26 cellular contexts compared by ENCODE assay signal in the genomic region with DNA sequence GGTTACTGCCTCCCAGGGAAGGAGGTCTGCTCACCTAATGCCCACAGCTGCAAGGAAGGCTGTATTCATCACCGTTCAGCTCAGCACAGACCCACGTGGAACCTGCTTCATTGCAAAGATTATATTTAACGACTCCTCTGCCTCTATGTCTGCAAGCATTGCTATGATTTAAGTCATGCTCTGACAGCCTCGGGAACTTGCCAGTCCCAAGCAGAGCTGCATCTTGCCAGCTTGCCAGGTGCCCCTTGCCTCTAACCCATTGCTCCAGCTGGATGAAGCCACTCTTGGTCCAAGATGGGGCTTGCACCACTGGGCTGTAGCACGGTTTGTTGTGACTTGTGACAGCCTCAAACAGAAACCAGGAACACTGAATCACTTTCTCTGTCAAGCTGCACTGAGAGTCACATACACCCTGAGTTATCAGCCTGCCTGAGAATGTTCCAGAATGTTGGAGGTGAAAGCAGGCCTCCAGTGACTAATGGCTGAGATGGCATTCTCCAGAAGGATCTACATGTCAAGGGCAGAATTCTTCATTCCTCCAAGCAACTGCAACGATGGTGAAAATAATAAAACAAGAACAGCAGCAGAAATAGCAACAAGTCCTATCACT.
DNase-seq lines count a peak whose midpoint lies in the region; ATAC-seq and TF ChIP-seq lines count a peak whose summit lies in the region.
"Had no signal": no experiment of that assay in that cellular context is flagged by ENCODE, and none has a peak within 500 bp of the region (broad histone marks: within the 10 kb centered on the region; RNA-seq: fewer than 3 reads in every experiment).

No MANE protein-coding gene starts in this region.

- H3K27ac Mint-ChIP-seq in HFFc6, result no peak overlapping the region
- H3K27ac Mint-ChIP-seq in osteocyte (ENCODE audit: unreplicated experiment), result no peak overlapping the region
- H3K27ac Mint-ChIP-seq in endodermal cell, result no peak overlapping the region
- H3K27ac Mint-ChIP-seq in activated CD8-positive, alpha-beta T cell treated with anti-CD3 and anti-CD28 coated beads, Interleukin-2, amount 10 ng/mL, durations not matched to agents 7 days and 5 days, result no peak overlapping the region
- H3K27ac Mint-ChIP-seq: activated naive CD4-positive, alpha-beta T cell treated with anti-CD3 and anti-CD28 coated beads, Interleukin-2, amount 50 U/mL, for 24 hours; effector memory CD8-positive, alpha-beta T cell; naive thymus-derived CD4-positive, alpha-beta T cell; T-cell had no signal

- CTCF ChIA-PET in activated CD8-positive, alpha-beta T cell treated with anti-CD3 and anti-CD28 coated beads, Interleukin-2, amount 10 ng/mL, durations not matched to agents 7 days and 5 days (lab: Charles Lee), result no interaction called here

- 92 to 96% methylated on average over 4 to 6 of the region's 6 CpGs for WGBS in endodermal cell (ENCODE audit: insufficient coverage in 1 of 2, insufficient read length in 1 of 2), 2 experiments

- no peaks in the 10 kb centered on the region for H3K9me3 ChIP-seq in endodermal cell (ENCODE audit: control insufficient read depth, low read length)
- H3K9me3 ChIP-seq: colonic mucosa, left ventricle myocardium inferior, MG63, SJCRH30, upper lobe of right lung had no signal

- H3K27me3 Mint-ChIP-seq in HFFc6 (ENCODE audit: insufficient read depth) (no peaks in the 10 kb centered on the region; the same call in none of the 2 replicates), osteocyte (ENCODE audit: unreplicated experiment) (peaks cover 4% of the 10 kb centered on the region), endodermal cell (ENCODE audit: insufficient read depth) (no peaks in the 10 kb centered on the region)
- H3K27me3 Mint-ChIP-seq in activated CD8-positive, alpha-beta T cell treated with anti-CD3 and anti-CD28 coated beads, Interleukin-2, amount 10 ng/mL, durations not matched to agents 7 days and 5 days (ENCODE audit: low read depth), result peaks cover 12% of the 10 kb centered on the region
- H3K27me3 Mint-ChIP-seq: activated naive CD4-positive, alpha-beta T cell treated with anti-CD3 and anti-CD28 coated beads, Interleukin-2, amount 50 U/mL, for 24 hours; naive thymus-derived CD4-positive, alpha-beta T cell; T-cell had no signal

- H3K4me1 ChIP-seq in endodermal cell (ENCODE audit: control insufficient read depth, insufficient read depth, low read length), result no peaks in the 10 kb centered on the region
- H3K4me1 ChIP-seq: colonic mucosa, left ventricle myocardium inferior, SJCRH30, upper lobe of right lung had no signal

- ATAC-seq in stimulated activated naive CD8-positive, alpha-beta T cell treated with anti-CD3 and anti-CD28 coated beads, Interleukin-15, Interleukin-2, amounts not matched to agents 100 U/mL and 50 U/mL, for 24 hours, result no peak
- ATAC-seq in activated CD8-positive, alpha-beta T cell treated with anti-CD3 and anti-CD28 coated beads, Interleukin-2, amount 10 ng/mL, durations not matched to agents 7 days and 5 days, result no peak
- ATAC-seq: effector memory CD8-positive, alpha-beta T cell; K562; naive thymus-derived CD4-positive, alpha-beta T cell; T-cell; upper lobe of right lung had no signal

- H3K4me1 Mint-ChIP-seq in HFFc6 (ENCODE audit: low read depth) (peaks cover 6% of the 10 kb centered on the region), osteocyte (ENCODE audit: unreplicated experiment) (no peaks in the 10 kb centered on the region), endodermal cell (no peaks in the 10 kb centered on the region)
- H3K4me1 Mint-ChIP-seq in activated CD8-positive, alpha-beta T cell treated with anti-CD3 and anti-CD28 coated beads, Interleukin-2, amount 10 ng/mL, durations not matched to agents 7 days and 5 days (ENCODE audit: low read depth), result peaks cover 3% of the 10 kb centered on the region
- H3K4me1 Mint-ChIP-seq: activated naive CD4-positive, alpha-beta T cell treated with anti-CD3 and anti-CD28 coated beads, Interleukin-2, amount 50 U/mL, for 24 hours; T-cell had no signal

- H3K4me3 Mint-ChIP-seq in HFFc6, result no peak overlapping the region
- H3K4me3 Mint-ChIP-seq in osteocyte (ENCODE audit: unreplicated experiment), result no peak overlapping the region
- no peak overlapping the region for H3K4me3 Mint-ChIP-seq in endodermal cell
- H3K4me3 Mint-ChIP-seq in activated CD8-positive, alpha-beta T cell treated with anti-CD3 and anti-CD28 coated beads, Interleukin-2, amount 10 ng/mL, durations not matched to agents 7 days and 5 days, result no peak overlapping the region
- H3K4me3 Mint-ChIP-seq: activated naive CD4-positive, alpha-beta T cell treated with anti-CD3 and anti-CD28 coated beads, Interleukin-2, amount 50 U/mL, for 24 hours; effector memory CD8-positive, alpha-beta T cell; naive thymus-derived CD4-positive, alpha-beta T cell; T-cell had no signal

- no peak overlapping the region for H3K4me3 ChIP-seq in GM12865 (ENCODE audit: low read depth, low read length)
- H3K4me3 ChIP-seq in endodermal cell (ENCODE audit: low read length), result no peak overlapping the region
- H3K4me3 ChIP-seq: colonic mucosa, K562, left ventricle myocardium inferior, MG63, SJCRH30, smooth muscle cell, upper lobe of right lung had no signal

- H3K9me3 Mint-ChIP-seq in HFFc6, result peaks cover 6% of the 10 kb centered on the region; the same call in 1 of the 2 replicates
- no peaks in the 10 kb centered on the region for H3K9me3 Mint-ChIP-seq in osteocyte (ENCODE audit: unreplicated experiment)
- no peaks in the 10 kb centered on the region for H3K9me3 Mint-ChIP-seq in endodermal cell
- H3K9me3 Mint-ChIP-seq in activated CD8-positive, alpha-beta T cell treated with anti-CD3 and anti-CD28 coated beads, Interleukin-2, amount 10 ng/mL, durations not matched to agents 7 days and 5 days (ENCODE audit: insufficient read depth), result no peaks in the 10 kb centered on the region
- H3K9me3 Mint-ChIP-seq: activated naive CD4-positive, alpha-beta T cell treated with anti-CD3 and anti-CD28 coated beads, Interleukin-2, amount 50 U/mL, for 24 hours; effector memory CD8-positive, alpha-beta T cell; T-cell had no signal

- H3K36me3 ChIP-seq in endodermal cell (ENCODE audit: control insufficient read depth, insufficient read depth, low read length), result no peaks in the 10 kb centered on the region
- H3K36me3 ChIP-seq: colonic mucosa, left ventricle myocardium inferior, MG63, SJCRH30, upper lobe of right lung had no signal

- DNase-seq in GM12865 (ENCODE audit: low read depth) (peak; percentile 22), HFFc6 (peak; percentile 17), ecto neural progenitor cell (ENCODE audit: low spot score) (peak; percentile 24), osteocyte (ENCODE audit: extremely low spot score, unreplicated experiment) (peak; percentile 53), endodermal cell (no peak)
- DNase-seq in stimulated activated naive CD8-positive, alpha-beta T cell treated with anti-CD3 and anti-CD28 coated beads, Interleukin-15, Interleukin-2, amounts not matched to agents 100 U/mL and 50 U/mL, for 24 hours, result no peak
- DNase-seq in activated CD8-positive, alpha-beta T cell treated with anti-CD3 and anti-CD28 coated beads, Interleukin-2, amount 10 ng/mL, durations not matched to agents 7 days and 5 days, result no peak
- DNase-seq: colonic mucosa; DMS79; effector memory CD8-positive, alpha-beta T cell; GF-D8; left ventricle myocardium inferior; MG63; naive thymus-derived CD4-positive, alpha-beta T cell; NCI-H1105 treated with DMSO at 0.1 percent for 48 hours; NCI-H1930; NCI-H2227 treated with DMSO at 0.1 percent for 48 hours; NCI-H526 treated with DMSO at 0.1 percent for 48 hours; SJCRH30; stimulated activated CD4-positive, alpha-beta T cell treated with anti-CD3 and anti-CD28 coated beads, Interleukin-2, amount 100 ng/mL, for 24 hours; T-cell; upper lobe of right lung had no signal

- POLR2A ChIA-PET in activated CD8-positive, alpha-beta T cell treated with anti-CD3 and anti-CD28 coated beads, Interleukin-2, amount 10 ng/mL, durations not matched to agents 7 days and 5 days (lab: Charles Lee), result no interaction called here

- H3K36me3 Mint-ChIP-seq in HFFc6 (ENCODE audit: low read depth), result no peaks in the 10 kb centered on the region
- no peaks in the 10 kb centered on the region for H3K36me3 Mint-ChIP-seq in osteocyte (ENCODE audit: unreplicated experiment)
- no peaks in the 10 kb centered on the region for H3K36me3 Mint-ChIP-seq in endodermal cell (ENCODE audit: low read depth)
- no peaks in the 10 kb centered on the region for H3K36me3 Mint-ChIP-seq in activated CD8-positive, alpha-beta T cell treated with anti-CD3 and anti-CD28 coated beads, Interleukin-2, amount 10 ng/mL, durations not matched to agents 7 days and 5 days (ENCODE audit: low read depth)
- H3K36me3 Mint-ChIP-seq: activated naive CD4-positive, alpha-beta T cell treated with anti-CD3 and anti-CD28 coated beads, Interleukin-2, amount 50 U/mL, for 24 hours; naive thymus-derived CD4-positive, alpha-beta T cell; T-cell had no signal

- H3K27me3 ChIP-seq in endodermal cell (ENCODE audit: control insufficient read depth, insufficient read depth, low read length, poor library complexity, severe bottlenecking), result no peaks in the 10 kb centered on the region
- H3K27me3 ChIP-seq: colonic mucosa, MG63, upper lobe of right lung had no signal

- H3K27ac ChIP-seq in endodermal cell (ENCODE audit: low read depth, low read length), result no peak overlapping the region
- H3K27ac ChIP-seq: C4-2B, colonic mucosa, left ventricle myocardium inferior, SJCRH30, upper lobe of right lung had no signal

- TF ChIP-seq CTCF in GM12865 (IDR thresholded peaks at IDR 0.05; ENCODE audit: insufficient read depth, low read depth, low read length, missing control alignments), result no peak
- no peak for TF ChIP-seq CTCF in HFFc6 (IDR thresholded peaks at IDR 0.05)
- TF ChIP-seq CTCF in osteocyte (IDR thresholded peaks at IDR 0.05), result no peak
- no peak for TF ChIP-seq CTCF in endodermal cell (conservative IDR thresholded peaks at IDR 0.05)

- H3K9ac ChIP-seq in endodermal cell (ENCODE audit: extremely low read depth, low read length, poor library complexity, severe bottlenecking), result no peak overlapping the region

Comparison
In these comparisons a context has a peak if more than half of its experiments do, and no peak if none do; other contexts are left out.
1. DNase-seq: peak in GM12865 (single experiment), HFFc6 (single experiment), ecto neural progenitor cell (single experiment) and osteocyte (single experiment); none in stimulated activated naive CD8-positive, alpha-beta T cell treated with anti-CD3 and anti-CD28 coated beads, Interleukin-15, Interleukin-2, amounts not matched to agents 100 U/mL and 50 U/mL, for 24 hours (single experiment), endodermal cell (single experiment) and activated CD8-positive, alpha-beta T cell treated with anti-CD3 and anti-CD28 coated beads, Interleukin-2, amount 10 ng/mL, durations not matched to agents 7 days and 5 days (single experiment).